In the genomic region with DNA sequence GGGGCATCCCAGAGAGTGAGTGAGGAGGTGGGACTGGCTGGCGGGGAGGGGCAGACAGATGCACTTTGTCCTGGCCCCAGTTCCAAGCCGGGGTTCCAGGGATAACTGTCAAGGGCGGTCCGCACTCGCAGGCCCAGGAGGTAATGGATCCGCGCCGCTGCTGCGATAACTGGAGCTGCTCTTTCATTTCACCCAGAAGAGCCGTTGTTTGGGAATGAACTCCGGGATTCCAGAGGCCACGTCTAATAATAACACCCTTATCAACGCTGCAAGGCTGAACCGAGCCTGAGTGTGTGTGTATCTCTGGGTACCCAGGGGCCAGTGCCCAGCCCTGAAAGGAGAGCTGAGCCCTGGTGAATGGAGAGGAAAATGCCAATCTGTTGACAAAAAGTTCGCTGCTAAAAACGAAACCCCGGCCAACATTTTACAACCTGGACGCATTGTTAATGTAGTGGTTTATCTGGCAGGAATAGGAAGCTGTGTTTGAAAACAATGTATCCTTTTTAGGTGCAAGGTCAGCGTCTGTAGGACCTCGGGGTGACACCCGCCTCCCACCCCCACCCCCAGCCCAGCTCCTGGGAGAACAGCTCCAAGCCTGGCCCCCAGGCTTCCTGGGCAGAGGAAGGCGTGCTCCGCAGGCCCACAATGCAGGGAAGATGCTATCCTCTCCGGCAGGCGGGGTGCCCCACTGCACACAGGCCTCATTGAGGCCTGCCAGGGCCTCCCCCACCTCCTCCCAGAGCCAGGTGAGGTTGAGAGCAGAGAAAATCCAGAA, we compare ENCODE assay signal across 10 cellular contexts.
DNase-seq lines count a peak whose midpoint lies in the region; ATAC-seq and TF ChIP-seq lines count a peak whose summit lies in the region.
"Had no signal": no experiment of that assay in that cellular context is flagged by ENCODE, and none has a peak within 500 bp of the region (broad histone marks: within the 10 kb centered on the region; RNA-seq: fewer than 3 reads in every experiment).

No MANE protein-coding gene starts in this region.

- H3K27ac ChIP-seq in ovary, result peak overlapping the region in 1 of 2 donors; percentile 49
- H3K27ac ChIP-seq in prostate gland, result no peak overlapping the region

- TF ChIP-seq CTCF in AG10803 (conservative IDR thresholded peaks at IDR 0.05; ENCODE audit: low read length) (no peak), WTC11 (IDR thresholded peaks at IDR 0.05) (no peak), ovary (IDR thresholded peaks at IDR 0.05) (no peak), prostate gland (IDR thresholded peaks at IDR 0.05) (no peak)

- no peak for DNase-seq in AG10803 (ENCODE audit: low read depth)
- no peak for DNase-seq in WTC11 (ENCODE audit: low spot score)
- peak; percentile 70 for DNase-seq in Right ventricle myocardium superior
- peak in 3 of 5 donors; percentile 7 to 37 (median 18) for DNase-seq in ovary
- DNase-seq in AG08395 (ENCODE audit: low spot score), result no peak
- DNase-seq in NOMO-1 treated with DMSO at 0.1 percent for 48 hours (lab: John Stamatoyannopoulos, UW; ENCODE audit: unreplicated experiment), result no peak
- DNase-seq in prostate gland (ENCODE audit: low spot score), result no peak
- DNase-seq in GOT3 (lab: John Stamatoyannopoulos, UW), result no peak
- DNase-seq: kidney had no signal

- POLR2A ChIA-PET in WTC11 (lab: Charles Lee), result no interaction called here

- H3K4me1 ChIP-seq in ovary (ENCODE audit: insufficient read depth) (peaks cover 2% of the 10 kb centered on the region), prostate gland (replicated peaks) (no peaks in the 10 kb centered on the region)

- no peak overlapping the region for H3K27ac Mint-ChIP-seq in WTC11

- CTCF ChIA-PET in WTC11 (lab: Charles Lee), result interaction anchor here (0.5 to 0.7 kb wide), 3 partner anchors 31 to 660 kb away, joined by 3 read pairs; a partner anchor contains a TSS

- H3K4me3 ChIP-seq in AG10803 (ENCODE audit: low read length), result peak overlapping the region; percentile 31; the same call in 1 of the 2 replicates
- peak overlapping the region; percentile 14 for H3K4me3 ChIP-seq in ovary
- H3K4me3 ChIP-seq in prostate gland, result peak overlapping the region in 1 of 2 donors; percentile 6

- WGBS in ovary, 3 donors, result 13 to 29% (median 20%) methylated on average over 24 to 25 of the region's 25 CpGs
- 34% methylated on average over 24 of the region's 25 CpGs for WGBS in prostate gland

- H3K9me3 Mint-ChIP-seq in WTC11, result peaks cover 22% of the 10 kb centered on the region

- intact Hi-C loops in Right ventricle myocardium superior (cut with DNase I) (no loop called here), ovary (cut with DNase I) (no loop called here), prostate gland (cut with DNase I) (no loop called here)

- H3K4me1 Mint-ChIP-seq in WTC11, result peaks cover 21% of the 10 kb centered on the region

- no peak overlapping the region; the same call in 1 of the 2 replicates for H3K4me3 Mint-ChIP-seq in WTC11

- TF ChIP-seq EP300 in ovary (IDR thresholded peaks at IDR 0.05), result no peak

- TF ChIP-seq POLR2A in ovary (IDR thresholded peaks at IDR 0.05), result no peak
- no peak for TF ChIP-seq POLR2A in prostate gland (IDR thresholded peaks at IDR 0.05)

- ATAC-seq in WTC11, result peak; percentile 69
- ATAC-seq in Right ventricle myocardium superior (ENCODE audit: poor library complexity), result peak; percentile 94
- ATAC-seq: esophagus mucosa had no signal

- H3K27me3 Mint-ChIP-seq in WTC11 (ENCODE audit: low read depth), result no peaks in the 10 kb centered on the region; the same call in 1 of the 2 replicates

- H3K27me3 ChIP-seq in ovary (no peaks in the 10 kb centered on the region), prostate gland (replicated peaks; ENCODE audit: insufficient read depth) (no peaks in the 10 kb centered on the region)

- H3K36me3 Mint-ChIP-seq in WTC11, result peaks cover 4% of the 10 kb centered on the region; the same call in 1 of the 2 replicates

- no peaks in the 10 kb centered on the region for H3K9me3 ChIP-seq in ovary
- H3K9me3 ChIP-seq in prostate gland, result no peaks in the 10 kb centered on the region

- no peaks in the 10 kb centered on the region for H3K36me3 ChIP-seq in ovary
- no peaks in the 10 kb centered on the region for H3K36me3 ChIP-seq in prostate gland

TF ChIP-seq in WTC11, 78 proteins besides CTCF, POLR2A, EP300 and RAD21 (continues in another document):
- no peak for TF ChIP-seq ZNF317 (CRISPR knock-in tag; IDR thresholded peaks at IDR 0.05; ENCODE audit: borderline replicate concordance, low read depth)
- TF ChIP-seq TCF7 (CRISPR knock-in tag; IDR thresholded peaks at IDR 0.05; ENCODE audit: low read depth), result no peak
- no peak for TF ChIP-seq PRRX2 (CRISPR knock-in tag; IDR thresholded peaks at IDR 0.05)
- TF ChIP-seq, protein P1, sequence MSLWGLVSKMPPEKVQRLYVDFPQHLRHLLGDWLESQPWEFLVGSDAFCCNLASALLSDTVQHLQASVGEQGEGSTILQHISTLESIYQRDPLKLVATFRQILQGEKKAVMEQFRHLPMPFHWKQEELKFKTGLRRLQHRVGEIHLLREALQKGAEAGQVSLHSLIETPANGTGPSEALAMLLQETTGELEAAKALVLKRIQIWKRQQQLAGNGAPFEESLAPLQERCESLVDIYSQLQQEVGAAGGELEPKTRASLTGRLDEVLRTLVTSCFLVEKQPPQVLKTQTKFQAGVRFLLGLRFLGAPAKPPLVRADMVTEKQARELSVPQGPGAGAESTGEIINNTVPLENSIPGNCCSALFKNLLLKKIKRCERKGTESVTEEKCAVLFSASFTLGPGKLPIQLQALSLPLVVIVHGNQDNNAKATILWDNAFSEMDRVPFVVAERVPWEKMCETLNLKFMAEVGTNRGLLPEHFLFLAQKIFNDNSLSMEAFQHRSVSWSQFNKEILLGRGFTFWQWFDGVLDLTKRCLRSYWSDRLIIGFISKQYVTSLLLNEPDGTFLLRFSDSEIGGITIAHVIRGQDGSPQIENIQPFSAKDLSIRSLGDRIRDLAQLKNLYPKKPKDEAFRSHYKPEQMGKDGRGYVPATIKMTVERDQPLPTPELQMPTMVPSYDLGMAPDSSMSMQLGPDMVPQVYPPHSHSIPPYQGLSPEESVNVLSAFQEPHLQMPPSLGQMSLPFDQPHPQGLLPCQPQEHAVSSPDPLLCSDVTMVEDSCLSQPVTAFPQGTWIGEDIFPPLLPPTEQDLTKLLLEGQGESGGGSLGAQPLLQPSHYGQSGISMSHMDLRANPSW (CRISPR knock-in tag; conservative IDR thresholded peaks at IDR 0.05; ENCODE audit: low read depth), result no peak
- TF ChIP-seq FOXJ3 (CRISPR knock-in tag; IDR thresholded peaks at IDR 0.05; ENCODE audit: borderline replicate concordance), result no peak
- TF ChIP-seq, protein P2, sequence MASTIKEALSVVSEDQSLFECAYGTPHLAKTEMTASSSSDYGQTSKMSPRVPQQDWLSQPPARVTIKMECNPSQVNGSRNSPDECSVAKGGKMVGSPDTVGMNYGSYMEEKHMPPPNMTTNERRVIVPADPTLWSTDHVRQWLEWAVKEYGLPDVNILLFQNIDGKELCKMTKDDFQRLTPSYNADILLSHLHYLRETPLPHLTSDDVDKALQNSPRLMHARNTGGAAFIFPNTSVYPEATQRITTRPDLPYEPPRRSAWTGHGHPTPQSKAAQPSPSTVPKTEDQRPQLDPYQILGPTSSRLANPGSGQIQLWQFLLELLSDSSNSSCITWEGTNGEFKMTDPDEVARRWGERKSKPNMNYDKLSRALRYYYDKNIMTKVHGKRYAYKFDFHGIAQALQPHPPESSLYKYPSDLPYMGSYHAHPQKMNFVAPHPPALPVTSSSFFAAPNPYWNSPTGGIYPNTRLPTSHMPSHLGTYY (CRISPR knock-in tag; IDR thresholded peaks at IDR 0.05), result no peak
- TF ChIP-seq ZNF138 (CRISPR knock-in tag; conservative IDR thresholded peaks at IDR 0.05), result no peak
- TF ChIP-seq, protein P3, sequence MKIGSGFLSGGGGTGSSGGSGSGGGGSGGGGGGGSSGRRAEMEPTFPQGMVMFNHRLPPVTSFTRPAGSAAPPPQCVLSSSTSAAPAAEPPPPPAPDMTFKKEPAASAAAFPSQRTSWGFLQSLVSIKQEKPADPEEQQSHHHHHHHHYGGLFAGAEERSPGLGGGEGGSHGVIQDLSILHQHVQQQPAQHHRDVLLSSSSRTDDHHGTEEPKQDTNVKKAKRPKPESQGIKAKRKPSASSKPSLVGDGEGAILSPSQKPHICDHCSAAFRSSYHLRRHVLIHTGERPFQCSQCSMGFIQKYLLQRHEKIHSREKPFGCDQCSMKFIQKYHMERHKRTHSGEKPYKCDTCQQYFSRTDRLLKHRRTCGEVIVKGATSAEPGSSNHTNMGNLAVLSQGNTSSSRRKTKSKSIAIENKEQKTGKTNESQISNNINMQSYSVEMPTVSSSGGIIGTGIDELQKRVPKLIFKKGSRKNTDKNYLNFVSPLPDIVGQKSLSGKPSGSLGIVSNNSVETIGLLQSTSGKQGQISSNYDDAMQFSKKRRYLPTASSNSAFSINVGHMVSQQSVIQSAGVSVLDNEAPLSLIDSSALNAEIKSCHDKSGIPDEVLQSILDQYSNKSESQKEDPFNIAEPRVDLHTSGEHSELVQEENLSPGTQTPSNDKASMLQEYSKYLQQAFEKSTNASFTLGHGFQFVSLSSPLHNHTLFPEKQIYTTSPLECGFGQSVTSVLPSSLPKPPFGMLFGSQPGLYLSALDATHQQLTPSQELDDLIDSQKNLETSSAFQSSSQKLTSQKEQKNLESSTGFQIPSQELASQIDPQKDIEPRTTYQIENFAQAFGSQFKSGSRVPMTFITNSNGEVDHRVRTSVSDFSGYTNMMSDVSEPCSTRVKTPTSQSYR (CRISPR knock-in tag; IDR thresholded peaks at IDR 0.05), result no peak
- TF ChIP-seq, protein P4, sequence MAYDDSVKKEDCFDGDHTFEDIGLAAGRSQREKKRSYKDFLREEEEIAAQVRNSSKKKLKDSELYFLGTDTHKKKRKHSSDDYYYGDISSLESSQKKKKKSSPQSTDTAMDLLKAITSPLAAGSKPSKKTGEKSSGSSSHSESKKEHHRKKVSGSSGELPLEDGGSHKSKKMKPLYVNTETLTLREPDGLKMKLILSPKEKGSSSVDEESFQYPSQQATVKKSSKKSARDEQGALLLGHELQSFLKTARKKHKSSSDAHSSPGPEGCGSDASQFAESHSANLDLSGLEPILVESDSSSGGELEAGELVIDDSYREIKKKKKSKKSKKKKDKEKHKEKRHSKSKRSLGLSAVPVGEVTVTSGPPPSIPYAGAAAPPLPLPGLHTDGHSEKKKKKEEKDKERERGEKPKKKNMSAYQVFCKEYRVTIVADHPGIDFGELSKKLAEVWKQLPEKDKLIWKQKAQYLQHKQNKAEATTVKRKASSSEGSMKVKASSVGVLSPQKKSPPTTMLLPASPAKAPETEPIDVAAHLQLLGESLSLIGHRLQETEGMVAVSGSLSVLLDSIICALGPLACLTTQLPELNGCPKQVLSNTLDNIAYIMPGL (CRISPR knock-in tag; IDR thresholded peaks at IDR 0.05), result no peak
- TF ChIP-seq NR2C2 (CRISPR knock-in tag; IDR thresholded peaks at IDR 0.05), result no peak
- TF ChIP-seq HMGA2 (CRISPR knock-in tag; IDR thresholded peaks at IDR 0.05), result no peak
- TF ChIP-seq RORB (CRISPR knock-in tag; IDR thresholded peaks at IDR 0.05), result no peak
- TF ChIP-seq MYBL2 (CRISPR knock-in tag; IDR thresholded peaks at IDR 0.05), result no peak
- no peak for TF ChIP-seq ELF4 (CRISPR knock-in tag; IDR thresholded peaks at IDR 0.05; ENCODE audit: low read depth)
- TF ChIP-seq ZNF416 (CRISPR knock-in tag; IDR thresholded peaks at IDR 0.05), result no peak
- no peak for TF ChIP-seq EMX1 (CRISPR knock-in tag; IDR thresholded peaks at IDR 0.05)

Comparison
In these comparisons a context has a peak if more than half of its experiments do, and no peak if none do; other contexts are left out.
1. DNase-seq: peak in Right ventricle myocardium superior (single experiment) and ovary (3 of 5); none in AG10803 (single experiment), WTC11 (single experiment), AG08395 (single experiment), NOMO-1 treated with DMSO at 0.1 percent for 48 hours (single experiment), prostate gland (single experiment) and GOT3 (single experiment).